35 cellular contexts compared by ENCODE assay signal in genomic region chr6:33766921-33767700, GRCh38. TPM values are rescaled to one million over a fixed set of nuclear protein-coding genes. Genes with fewer than 3 reads are reported as not detected.
"Had no signal": no experiment of that assay in that cellular context is flagged by ENCODE, and none has a peak within 500 bp of the region (broad histone marks: within the 10 kb centered on the region; RNA-seq: fewer than 3 reads in every experiment).

No MANE protein-coding gene starts in this region.

- H3K27ac ChIP-seq: heart right ventricle, hepatocyte, lower lobe of right lung, neural progenitor cell, neutrophil, ovary, right atrium auricular region, right lobe of liver, skin epidermis, suprapubic skin, thoracic aorta, tibial artery, upper lobe of right lung had no signal

- H3K4me3 ChIP-seq: heart right ventricle, hepatocyte, lower lobe of right lung, neural progenitor cell, ovary, right atrium auricular region, right lobe of liver, skin epidermis, suprapubic skin, thoracic aorta, tibial artery, upper lobe of right lung had no signal

- H3K4me2 ChIP-seq: hepatocyte, neural progenitor cell had no signal

- H3K27ac Mint-ChIP-seq: mesothelial cell of epicardium; natural killer cell; nephron progenitor cell; neural progenitor cell; progenitor cell of endocrine pancreas; stimulated activated naive B cell treated with anti-CD40 and anti-IgM and Interleukin-4, amounts not matched to agents 10 μg/mL and 1 μg/mL and 100 μg/mL, for 72 hours; stimulated activated naive CD8-positive, alpha-beta T cell treated with anti-CD3 and anti-CD28 coated beads, Interleukin-15, Interleukin-2, amounts not matched to agents 100 ng/mL and 50 ng/mL, for 24 hours had no signal

- DNase-seq: heart right ventricle; islet precursor cell; lower lobe of right lung; mammary epithelial cell; mesendoderm; natural killer cell; nephron progenitor cell; occipital lobe; ovary; right lobe of liver; stimulated activated CD4-positive, alpha-beta T cell treated with anti-CD3 and anti-CD28 coated beads, Interleukin-12 subunit alpha, Interleukin-12 subunit beta, amount 100 ng/mL, for 4 hours; stimulated activated CD4-positive, alpha-beta T cell treated with anti-CD3 and anti-CD28 coated beads, Interleukin-15, amount 100 ng/mL, for 24 hours; stimulated activated CD4-positive, alpha-beta T cell treated with anti-CD3 and anti-CD28 coated beads, Interleukin-2, amount 100 ng/mL, for 24 hours; stimulated activated CD4-positive, alpha-beta T cell treated with anti-CD3 and anti-CD28 coated beads, Interleukin-4, amount 100 ng/mL, for 1 hour; stimulated activated naive B cell treated with anti-CD40 and anti-IgM and Interleukin-4, amounts not matched to agents 10 μg/mL and 1 μg/mL and 100 μg/mL, for 72 hours; tibial artery; trophoblast cell; upper lobe of right lung had no signal

- H3K9ac ChIP-seq: neural progenitor cell had no signal

- H3K9me3 ChIP-seq: lower lobe of right lung, neutrophil, ovary, right atrium auricular region, right lobe of liver, suprapubic skin, thoracic aorta, tibial artery, upper lobe of right lung had no signal

- ATAC-seq: heart right ventricle; left lobe of liver; lower lobe of right lung; natural killer cell; right lobe of liver; stimulated activated naive B cell treated with anti-CD40 and anti-IgM and Interleukin-4, amounts not matched to agents 10 μg/mL and 1 μg/mL and 100 μg/mL, for 72 hours; upper lobe of right lung had no signal

- H3K36me3 ChIP-seq: neural progenitor cell, ovary, thoracic aorta had no signal

- H3K9me3 Mint-ChIP-seq: mesothelial cell of epicardium; natural killer cell; neural progenitor cell; stimulated activated naive CD8-positive, alpha-beta T cell treated with anti-CD3 and anti-CD28 coated beads, Interleukin-15, Interleukin-2, amounts not matched to agents 100 ng/mL and 50 ng/mL, for 24 hours had no signal

- H2AFZ ChIP-seq: hepatocyte, neural progenitor cell had no signal

- H3K79me2 ChIP-seq: hepatocyte had no signal

- H3K4me3 Mint-ChIP-seq: mesothelial cell of epicardium; natural killer cell; nephron progenitor cell; neural progenitor cell; stimulated activated naive B cell treated with anti-CD40 and anti-IgM and Interleukin-4, amounts not matched to agents 10 μg/mL and 1 μg/mL and 100 μg/mL, for 72 hours; stimulated activated naive CD8-positive, alpha-beta T cell treated with anti-CD3 and anti-CD28 coated beads, Interleukin-15, Interleukin-2, amounts not matched to agents 100 ng/mL and 50 ng/mL, for 24 hours had no signal

- H3K36me3 Mint-ChIP-seq: mesothelial cell of epicardium, natural killer cell, neural progenitor cell had no signal

- H3K27me3 ChIP-seq: hepatocyte, neural progenitor cell, ovary, right atrium auricular region, right lobe of liver, suprapubic skin, upper lobe of right lung had no signal

RNA-seq across cellular contexts. Expression of gene IP6K3, which starts 20.4 kb away (rescaled TPM):
- total RNA-seq: mononuclear cell, natural killer cell, occipital lobe, pulmonary artery endothelial cell had no signal
- polyA plus RNA-seq: mammary epithelial cell had no signal

RNA-seq across cellular contexts. Expression of gene MLN, which starts 36.7 kb away (rescaled TPM):
- total RNA-seq: heart right ventricle, kidney epithelial cell, left lobe of liver, liver, lower lobe of right lung, mammary epithelial cell, mesothelial cell of epicardium, mononuclear cell, natural killer cell, occipital lobe, ovary, progenitor cell of endocrine pancreas, pulmonary artery endothelial cell, renal cortical epithelial cell, right atrium auricular region, right lobe of liver, subcutaneous adipose tissue, suprapubic skin, thoracic aorta, upper lobe of right lung had no signal
- polyA plus RNA-seq: heart right ventricle, liver, mammary epithelial cell, ovary had no signal
